8 cellular contexts compared by ENCODE assay signal in genomic region chrX:131802836-131803626, GRCh38.
DNase-seq lines count a peak whose midpoint lies in the region; ATAC-seq and TF ChIP-seq lines count a peak whose summit lies in the region.

No MANE protein-coding gene starts in this region.

- ATAC-seq in HG03135 (IDR thresholded peaks at IDR 0.05; ENCODE audit: unreplicated experiment) (peak; percentile 82), HG02973 (IDR thresholded peaks at IDR 0.05; ENCODE audit: unreplicated experiment) (no peak)

- peak; percentile 23 for TF ChIP-seq CTCF in epithelial cell of proximal tubule (conservative IDR thresholded peaks at IDR 0.05; ENCODE audit: low read depth, low read length)
- TF ChIP-seq CTCF in retinal pigment epithelial cell (conservative IDR thresholded peaks at IDR 0.05; ENCODE audit: low read depth, low read length), result peak; percentile 59

- peak; percentile 73 for DNase-seq in activated T-cell treated with anti-CD3 and anti-CD28 coated beads, Interleukin-2, amount 50 U/mL, for 1 hour
- DNase-seq in activated T-cell treated with anti-CD3 and anti-CD28 coated beads for 4 hours (no peak), T-helper 22 cell (ENCODE audit: low read depth) (peak; percentile 63), epithelial cell of proximal tubule (ENCODE audit: low read depth) (no peak), retinal pigment epithelial cell (ENCODE audit: low read depth) (no peak), Kasumi-1 (lab: John Stamatoyannopoulos, UW) (no peak)

- H3K4me3 ChIP-seq in epithelial cell of proximal tubule (ENCODE audit: low read depth, low read length) (no peak overlapping the region), retinal pigment epithelial cell (ENCODE audit: low read length) (peak overlapping the region; percentile 32)

Comparison
In these comparisons a context has a peak if more than half of its experiments do, and no peak if none do; other contexts are left out.
1. DNase-seq: peak in activated T-cell treated with anti-CD3 and anti-CD28 coated beads, Interleukin-2, amount 50 U/mL, for 1 hour (single experiment) and T-helper 22 cell (single experiment); none in activated T-cell treated with anti-CD3 and anti-CD28 coated beads for 4 hours (single experiment), epithelial cell of proximal tubule (single experiment), retinal pigment epithelial cell (single experiment) and Kasumi-1 (0 of 2).